In genomic region chr1:178093958-178094751, GRCh38 we compare ENCODE assay signal across 8 cellular contexts. TPM values are rescaled to one million over a fixed set of nuclear protein-coding genes. Genes with fewer than 3 reads are reported as not detected.
DNase-seq lines count a peak whose midpoint lies in the region; ATAC-seq and TF ChIP-seq lines count a peak whose summit lies in the region.

TSS of gene RASAL2 (plus strand) at chr1:178094104. CDS start at chr1:178094493, 389 bp downstream.

- DNase-seq in NCI-H187 (lab: John Stamatoyannopoulos, UW) (peak; percentile 73 to 96), NCI-H187 treated with DMSO at 0.1 percent for 48 hours (lab: John Stamatoyannopoulos, UW) (no peak), HT1080 (ENCODE audit: low read depth) (peak; percentile 80), SK-N-SH (peak; percentile 93)
- DNase-seq in stimulated activated naive CD8-positive, alpha-beta T cell treated with anti-CD3 and anti-CD28 coated beads, Interleukin-15, Interleukin-2, amounts not matched to agents 100 U/mL and 50 U/mL, for 24 hours, result peak; percentile 5

- TF ChIP-seq CTCF in SK-N-SH (IDR thresholded peaks at IDR 0.05) (peak; percentile 39), liver (IDR thresholded peaks at IDR 0.05; ENCODE audit: low read depth, low read length, missing input control) (peak; percentile 17)

- H3K9ac ChIP-seq in SK-N-SH, result peak within 1 kb of the TSS; percentile 72
- H3K9ac ChIP-seq in liver (ENCODE audit: low read depth in 1 of 2, low read length in 2 of 2), result peak within 1 kb of the TSS; percentile 50 to 58

- peaks cover 4% of the 10 kb centered on the region for H3F3A ChIP-seq in SK-N-SH (replicated peaks; ENCODE audit: insufficient read depth)

- H3K4me3 ChIP-seq in SK-N-SH (ENCODE audit: low read depth in 2 of 2, low read length in 1 of 2) (peak within 1 kb of the TSS; percentile 73 to 99), ectodermal cell (ENCODE audit: insufficient read depth, low read depth, low read length) (peak within 1 kb of the TSS; percentile 95), liver (ENCODE audit: low read depth in 1 of 3, low read length in 3 of 3) (peak within 1 kb of the TSS; percentile 83 to 95 (median 84))

- CTCF ChIA-PET in SK-N-SH (lab: Yijun Ruan, JAX), result interaction anchor here (0.6 to 2.2 kb wide), 9 partner anchors 8 to 206 kb away, joined by 3 to 9 read pairs (median 5); no protein-coding TSS in a partner anchor

- H3K9me3 ChIP-seq in SK-N-SH (no peaks in the 10 kb centered on the region), ectodermal cell (ENCODE audit: control insufficient read depth, low read length) (no peaks in the 10 kb centered on the region), liver (ENCODE audit: control insufficient read depth in 4 of 4, low read length in 3 of 4) (no peaks in the 10 kb centered on the region)

- peak; percentile 41 for ATAC-seq in GM21515 (IDR thresholded peaks at IDR 0.05; ENCODE audit: unreplicated experiment)
- peak; percentile 50 for ATAC-seq in stimulated activated naive CD8-positive, alpha-beta T cell treated with anti-CD3 and anti-CD28 coated beads, Interleukin-15, Interleukin-2, amounts not matched to agents 100 U/mL and 50 U/mL, for 24 hours

- WGBS in SK-N-SH (ENCODE audit: low lambda C conversion rate), result 0% methylated on average over 16 of the region's 81 CpGs
- 0% methylated on average over 81 of the region's 81 CpGs for WGBS in ectodermal cell, 2 experiments
- under 1% methylated on average over 81 of the region's 81 CpGs for WGBS in liver

- no peaks in the 10 kb centered on the region for H3K36me3 ChIP-seq in SK-N-SH (replicated peaks in 1 of 2; ENCODE audit: control insufficient read depth in 1 of 2, insufficient read depth in 2 of 2, low read length in 1 of 2)
- no peaks in the 10 kb centered on the region for H3K36me3 ChIP-seq in ectodermal cell (ENCODE audit: control insufficient read depth, insufficient read depth, low read length)
- no peaks in the 10 kb centered on the region for H3K36me3 ChIP-seq in liver (ENCODE audit: control insufficient read depth in 4 of 4, insufficient read depth in 3 of 4, low read depth in 1 of 4, low read length in 3 of 4)

- no peaks in the 10 kb centered on the region for H3K9me2 ChIP-seq in SK-N-SH

- peaks cover 19 to 32% of the 10 kb centered on the region in 2 experiments for H3K4me1 ChIP-seq in SK-N-SH (ENCODE audit: control insufficient read depth in 1 of 2, insufficient read depth in 2 of 2, low read depth in 1 of 2, low read length in 1 of 2)
- peaks cover 14% of the 10 kb centered on the region for H3K4me1 ChIP-seq in ectodermal cell (ENCODE audit: control insufficient read depth, insufficient read depth, low read length)
- H3K4me1 ChIP-seq in liver (ENCODE audit: control insufficient read depth in 4 of 4, insufficient read depth in 4 of 4, low read length in 3 of 4), result peaks cover 3 to 21% (median 14%) of the 10 kb centered on the region in 4 donors

- no peaks in the 10 kb centered on the region for H3K27me3 ChIP-seq in SK-N-SH (ENCODE audit: insufficient read depth)
- H3K27me3 ChIP-seq in ectodermal cell (ENCODE audit: control insufficient read depth, insufficient read depth, low read length, poor library complexity, severe bottlenecking), result no peaks in the 10 kb centered on the region
- no peaks in the 10 kb centered on the region for H3K27me3 ChIP-seq in liver (ENCODE audit: control insufficient read depth in 4 of 4, insufficient read depth in 4 of 4, low read length in 3 of 4)

- H4K20me1 ChIP-seq in SK-N-SH (ENCODE audit: insufficient read depth), result peaks cover 16% of the 10 kb centered on the region

- H3K27ac ChIP-seq in SK-N-SH (ENCODE audit: low read depth in 2 of 2, low read length in 1 of 2) (peak within 1 kb of the TSS; percentile 88 to 92), ectodermal cell (ENCODE audit: insufficient read depth, low read depth, low read length, poor library complexity, severe bottlenecking) (peak within 1 kb of the TSS; percentile 94), liver (ENCODE audit: low read depth in 1 of 2, low read length in 2 of 2) (peak within 1 kb of the TSS; percentile 77 to 80)

- H2AFZ ChIP-seq in SK-N-SH (ENCODE audit: low read depth), result peak within 1 kb of the TSS; percentile 84

- TF ChIP-seq RAD21 in SK-N-SH (IDR thresholded peaks at IDR 0.05; ENCODE audit: low read length) (no peak; the same call in 1 of the 2 replicates), liver (IDR thresholded peaks at IDR 0.05) (peak in 1 of 2 donors; percentile 57)

- peak within 1 kb of the TSS; percentile 86 for H3K4me2 ChIP-seq in SK-N-SH

- POLR2A ChIA-PET in SK-N-SH (lab: Yijun Ruan, JAX), result interaction anchor here (2.0 kb wide), 1 partner anchor 62 kb away, joined by 5 read pairs; no protein-coding TSS in a partner anchor

- H3K79me2 ChIP-seq in SK-N-SH (ENCODE audit: insufficient read depth), result peaks cover 54% of the 10 kb centered on the region

- TF ChIP-seq EP300 in SK-N-SH (IDR thresholded peaks at IDR 0.05; ENCODE audit: borderline replicate concordance in 1 of 2, low read depth in 1 of 2, low read length in 1 of 2), result 0 out of 4 replicates have a peak, but pooled peaks of 1 of the 2 experiments have one; percentile 2

TF ChIP-seq in SK-N-SH, 30 proteins besides CTCF, POLR2A, EP300 and RAD21 (continues in another document):
- no peak for TF ChIP-seq IRF3 (IDR thresholded peaks at IDR 0.05; ENCODE audit: low read depth, low read length)
- 0 out of 2 replicates have a peak, but pooled peaks have one; percentile 17 for TF ChIP-seq YY1 (IDR thresholded peaks at IDR 0.05; ENCODE audit: low read depth)
- TF ChIP-seq ELF1 (IDR thresholded peaks at IDR 0.05), result no peak
- TF ChIP-seq TAF1 (IDR thresholded peaks at IDR 0.05; ENCODE audit: borderline replicate concordance, low read depth, low read length), result peak; percentile 58; the same call in 1 of the 2 replicates
- no peak for TF ChIP-seq JUND (IDR thresholded peaks at IDR 0.05)
- 0 out of 2 replicates have a peak, but pooled peaks have one; percentile 10 for TF ChIP-seq SMC3 (IDR thresholded peaks at IDR 0.05; ENCODE audit: low read depth, low read length)
- no peak for TF ChIP-seq GABPA (IDR thresholded peaks at IDR 0.05; ENCODE audit: low read depth)
- TF ChIP-seq TEAD4 (IDR thresholded peaks at IDR 0.05; ENCODE audit: borderline replicate concordance, insufficient read depth), result no peak
- peak; percentile 22; the same call in 1 of the 2 replicates for TF ChIP-seq MXI1 (IDR thresholded peaks at IDR 0.05; ENCODE audit: low read depth, low read length)
- TF ChIP-seq POLR2AphosphoS5 (IDR thresholded peaks at IDR 0.05; ENCODE audit: low read depth, low read length), result no peak
- TF ChIP-seq GATA2 (CRISPR knock-in tag; IDR thresholded peaks at IDR 0.05), result no peak
- TF ChIP-seq NRF1 (IDR thresholded peaks at IDR 0.05; ENCODE audit: low read depth, low read length), result no peak; the same call in 1 of the 2 replicates
- no peak for TF ChIP-seq TCF12 (IDR thresholded peaks at IDR 0.05)

TF ChIP-seq in liver, 16 proteins besides CTCF, POLR2A, EP300 and RAD21:
- no peak for TF ChIP-seq GABPA (IDR thresholded peaks at IDR 0.05 in 1 of 2, conservative IDR thresholded peaks at IDR 0.05 in 1 of 2)
- no peak for TF ChIP-seq NR2F2 (IDR thresholded peaks at IDR 0.05)
- TF ChIP-seq SP1 (IDR thresholded peaks at IDR 0.05), result no peak
- no peak for TF ChIP-seq REST (IDR thresholded peaks at IDR 0.05)
- peak; percentile 15 for TF ChIP-seq YY1 (IDR thresholded peaks at IDR 0.05)
- no peak for TF ChIP-seq ATF3 (IDR thresholded peaks at IDR 0.05)

RNA-seq across cellular contexts. Expression of gene RASAL2, which starts in this region (rescaled TPM):
- total RNA-seq in HT1080 (2014; rRNA removed; shearing (Covaris generic)), result 28.7 and 29.7 TPM in 2 replicates
- polyA plus RNA-seq in HT1080 (2015; cell fraction: cytosol; rRNA removed), result 13.2 and 20.6 TPM in 2 replicates
- polyA plus RNA-seq in HT1080 (2015; cell fraction: nucleus; rRNA removed), result 53.4 and 60.6 TPM in 2 replicates
- 6.9 and 10.0 TPM in 2 replicates for polyA plus RNA-seq in SK-N-SH (2012; rRNA removed)
- polyA plus RNA-seq in SK-N-SH (2012; cell fraction: cytosol; rRNA removed), result 3.6 and 4.9 TPM in 2 replicates
- 23.4 and 34.0 TPM in 2 replicates for polyA plus RNA-seq in SK-N-SH (2012; cell fraction: nucleus; rRNA removed)
- polyA plus RNA-seq in ectodermal cell (2013, experiment 1 of 4), result 15.1 TPM
- 14.5 TPM for polyA plus RNA-seq in ectodermal cell (2013, experiment 2 of 4)
- polyA plus RNA-seq in ectodermal cell (2013, experiment 3 of 4), result 11.2 TPM
- polyA plus RNA-seq in ectodermal cell (2013, experiment 4 of 4), result 13.5 TPM
- total RNA-seq in liver, result 1 to 10 TPM; 6.0 to 8.1 TPM
- 1 to 10 TPM; 1.8 to 2.2 TPM for polyA plus RNA-seq in liver
